In the genomic region with DNA sequence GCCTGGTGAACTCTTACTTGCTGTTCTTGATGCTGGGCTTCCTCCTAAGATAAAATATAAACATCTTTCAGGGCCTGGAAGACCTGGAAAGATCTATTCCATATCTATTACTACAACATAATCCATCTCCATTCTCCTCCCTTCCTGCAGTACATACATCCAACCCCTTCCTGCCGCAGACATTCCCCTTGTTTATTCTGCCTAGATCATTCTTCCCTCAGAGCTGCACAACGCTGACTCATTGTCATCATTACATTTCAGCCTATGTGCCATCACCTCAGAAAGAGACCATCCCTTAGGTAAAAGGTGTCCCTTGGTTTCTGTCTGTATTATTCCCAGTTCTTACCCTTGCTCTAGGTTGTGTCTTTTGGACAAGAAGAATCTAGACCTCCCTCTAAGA, we compare ENCODE assay signal across 1 cellular context.
TF ChIP-seq lines count a peak whose summit lies in the region.

No MANE protein-coding gene starts in this region.

TF ChIP-seq in HEK293, 187 proteins besides CTCF, POLR2A, EP300 and RAD21 (continued from another document):
- TF ChIP-seq, protein P1, sequence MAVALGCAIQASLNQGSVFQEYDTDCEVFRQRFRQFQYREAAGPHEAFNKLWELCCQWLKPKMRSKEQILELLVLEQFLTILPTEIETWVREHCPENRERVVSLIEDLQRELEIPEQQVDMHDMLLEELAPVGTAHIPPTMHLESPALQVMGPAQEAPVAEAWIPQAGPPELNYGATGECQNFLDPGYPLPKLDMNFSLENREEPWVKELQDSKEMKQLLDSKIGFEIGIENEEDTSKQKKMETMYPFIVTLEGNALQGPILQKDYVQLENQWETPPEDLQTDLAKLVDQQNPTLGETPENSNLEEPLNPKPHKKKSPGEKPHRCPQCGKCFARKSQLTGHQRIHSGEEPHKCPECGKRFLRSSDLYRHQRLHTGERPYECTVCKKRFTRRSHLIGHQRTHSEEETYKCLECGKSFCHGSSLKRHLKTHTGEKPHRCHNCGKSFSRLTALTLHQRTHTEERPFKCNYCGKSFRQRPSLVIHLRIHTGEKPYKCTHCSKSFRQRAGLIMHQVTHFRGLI (tag by site-specific recombination; IDR thresholded peaks at IDR 0.05) = no peak
